ENCODE assay signal across 18 cellular contexts in genomic region chr2:8753609-8754008, GRCh38.
A peak's percentile ranks its signal among the peaks of the same experiment; 100 is the strongest.
DNase-seq lines count a peak whose midpoint lies in the region; TF ChIP-seq lines count a peak whose summit lies in the region.
"Had no signal": no experiment of that assay in that cellular context is flagged by ENCODE, and none has a peak within 500 bp of the region (broad histone marks: within the 10 kb centered on the region; RNA-seq: fewer than 3 reads in every experiment).

No MANE protein-coding gene starts in this region.

- H3K4me3 ChIP-seq in SK-N-MC (peak overlapping the region; percentile 40), osteoblast (ENCODE audit: insufficient read depth, low read length) (no peak overlapping the region), brain microvascular endothelial cell (ENCODE audit: low read depth, low read length) (no peak overlapping the region)
- H3K4me3 ChIP-seq: colonic mucosa, GM23248, lower lobe of right lung, prostate gland, upper lobe of left lung had no signal

- DNase-seq in NCI-H2171 treated with DMSO at 0.1 percent for 48 hours (lab: John Stamatoyannopoulos, UW) (peak; percentile 11), NCI-H2171 (lab: John Stamatoyannopoulos, UW) (no peak), SK-N-MC (ENCODE audit: low read depth, low spot score) (no peak), osteoblast (ENCODE audit: insufficient read length, low spot score, missing footprints) (no peak), NCI-H526 treated with DMSO at 0.1 percent for 48 hours (lab: John Stamatoyannopoulos, UW) (no peak), brain microvascular endothelial cell (no peak)
- DNase-seq in central memory CD4-positive, alpha-beta T cell = no peak
- DNase-seq: activated effector memory CD4-positive, alpha-beta T cell treated with anti-CD3 and anti-CD28 coated beads, Interleukin-2, amount 50 U/mL, for 16 hours; colonic mucosa; KG1; lower lobe of right lung; naive thymus-derived CD4-positive, alpha-beta T cell; T-helper 9 cell; upper lobe of left lung had no signal

- no peaks in the 10 kb centered on the region for H4K20me1 ChIP-seq in osteoblast (ENCODE audit: insufficient read depth, low read length)

- no peak for TF ChIP-seq RAD21 in Ishikawa (IDR thresholded peaks at IDR 0.05; ENCODE audit: low read depth)

- H3K9me3 ChIP-seq in SK-N-MC (ENCODE audit: low read depth, low read length) = no peaks in the 10 kb centered on the region; the same call in none of the 2 replicates
- no peaks in the 10 kb centered on the region for H3K9me3 ChIP-seq in osteoblast (ENCODE audit: low read depth, low read length)
- H3K9me3 ChIP-seq: colonic mucosa, prostate gland had no signal

- no peak for TF ChIP-seq CTCF in osteoblast (IDR thresholded peaks at IDR 0.05; ENCODE audit: extremely low read depth, low read depth, low read length)
- no peak for TF ChIP-seq CTCF in brain microvascular endothelial cell (IDR thresholded peaks at IDR 0.05; ENCODE audit: low read depth, low read length, missing control alignments)

- H3K27ac ChIP-seq in SK-N-MC = peak overlapping the region; percentile 91
- peak overlapping the region; percentile 30 for H3K27ac ChIP-seq in osteoblast (ENCODE audit: low read depth, low read length)
- H3K27ac ChIP-seq in brain microvascular endothelial cell = no peak overlapping the region
- H3K27ac ChIP-seq: colonic mucosa, GM23248, HL-60, lower lobe of right lung, prostate gland, upper lobe of left lung had no signal

- in situ Hi-C loops in brain microvascular endothelial cell (cut with HindIII; ENCODE audit: low pct_ligation_motif_present, low sequenced_read_pairs) = no loop called here

- H3K79me2 ChIP-seq in osteoblast (ENCODE audit: insufficient read depth, low read length) = no peaks in the 10 kb centered on the region

- H2AFZ ChIP-seq in osteoblast (ENCODE audit: low read length) = no peak overlapping the region
- H2AFZ ChIP-seq: GM23248 had no signal

- H3K9ac ChIP-seq in SK-N-MC (ENCODE audit: insufficient read length) = peak overlapping the region; percentile 22
- H3K9ac ChIP-seq: GM23248 had no signal

- peaks cover 14% of the 10 kb centered on the region for H3K4me1 ChIP-seq in osteoblast (ENCODE audit: insufficient read depth, low read length)
- H3K4me1 ChIP-seq: colonic mucosa, lower lobe of right lung, prostate gland, upper lobe of left lung had no signal

- H3K27me3 ChIP-seq in osteoblast (ENCODE audit: insufficient read depth, low read length) (no peaks in the 10 kb centered on the region), brain microvascular endothelial cell (replicated peaks) (no peaks in the 10 kb centered on the region)
- H3K27me3 ChIP-seq: colonic mucosa, upper lobe of left lung had no signal

- H3K36me3 ChIP-seq in SK-N-MC (ENCODE audit: insufficient read depth, low read length) = peaks cover 42% of the 10 kb centered on the region
- peaks cover 8% of the 10 kb centered on the region for H3K36me3 ChIP-seq in osteoblast (ENCODE audit: insufficient read depth, low read length)
- H3K36me3 ChIP-seq in brain microvascular endothelial cell (replicated peaks) = no peaks in the 10 kb centered on the region
- H3K36me3 ChIP-seq: colonic mucosa, prostate gland had no signal

- no peak overlapping the region for H3K4me2 ChIP-seq in osteoblast (ENCODE audit: insufficient read depth, low read length)

- TF ChIP-seq EP300 in Ishikawa (IDR thresholded peaks at IDR 0.05; ENCODE audit: borderline replicate concordance) = no peak

TF ChIP-seq in Ishikawa, 13 proteins besides CTCF, POLR2A, EP300 and RAD21:
- TF ChIP-seq NFIC (IDR thresholded peaks at IDR 0.05) = 0 out of 2 replicates have a peak, but pooled peaks have one; percentile 18
- TF ChIP-seq EGR1 (IDR thresholded peaks at IDR 0.05) = no peak
